ENCODE assay signal across 8 cellular contexts in genomic region chr1:185154912-185155513, GRCh38. TPM values are rescaled to one million over a fixed set of nuclear protein-coding genes. Genes with fewer than 3 reads are reported as not detected.
DNase-seq lines count a peak whose midpoint lies in the region; ATAC-seq, FAIRE-seq and TF ChIP-seq lines count a peak whose summit lies in the region.

No MANE protein-coding gene starts in this region.

- H3K9me3 ChIP-seq in HEK293 (ENCODE audit: control insufficient read depth, insufficient read depth, low read depth, low read length) (no peaks in the 10 kb centered on the region), GM12878 (replicated peaks; ENCODE audit: control insufficient read depth, insufficient read depth, low read length) (no peaks in the 10 kb centered on the region)

- TF ChIP-seq RAD21 in GM12878 (IDR thresholded peaks at IDR 0.05; ENCODE audit: insufficient read depth, low read depth, low read length) = no peak

- peaks cover 25 to 45% (median 29%) of the 10 kb centered on the region in 3 donors for H3K4me1 Mint-ChIP-seq in naive B cell

- no TSS peak for BruUV-seq in GM12878 (replicated peaks; lab: Mats Ljungman, UMichigan)

- no peak for DNase-seq in AG10803 (ENCODE audit: low read depth)
- DNase-seq in GM12878 (ENCODE audit: low read depth, low spot score) = no peak
- DNase-seq in naive B cell = no peak
- DNase-seq in NCI-H2196 treated with DMSO at 0.1 percent for 48 hours (lab: John Stamatoyannopoulos, UW; ENCODE audit: unreplicated experiment) = no peak
- DNase-seq in effector CD4-positive, alpha-beta T cell = no peak

- TF ChIP-seq CTCF in AG10803 (conservative IDR thresholded peaks at IDR 0.05; ENCODE audit: low read length) = no peak
- no peak for TF ChIP-seq CTCF in HEK293 (tag by site-specific recombination; IDR thresholded peaks at IDR 0.05)
- no peak for TF ChIP-seq CTCF in GM12878 (IDR thresholded peaks at IDR 0.05 in 2 of 3, conservative IDR thresholded peaks at IDR 0.05 in 1 of 3; ENCODE audit: control insufficient read depth in 2 of 3, extremely low read depth in 1 of 3, insufficient read depth in 1 of 3, low read depth in 3 of 3, low read length in 3 of 3)

- H3K27me3 ChIP-seq in GM12878 (replicated peaks in 1 of 2; ENCODE audit: control insufficient read depth in 2 of 2, insufficient read depth in 2 of 2, low read length in 1 of 2) = no peaks in the 10 kb centered on the region

- peak overlapping the region; percentile 87 for H3K9ac ChIP-seq in GM12878 (ENCODE audit: control insufficient read depth, insufficient read depth, low read length)

- H3K4me1 ChIP-seq in HEK293 (ENCODE audit: control insufficient read depth, insufficient read depth, low read length) = no peaks in the 10 kb centered on the region
- H3K4me1 ChIP-seq in GM12878 (ENCODE audit: control insufficient read depth, insufficient read depth, low read length) = peaks cover 11% of the 10 kb centered on the region; the same call in 1 of the 2 replicates

- H3K4me2 ChIP-seq in GM12878 (ENCODE audit: control insufficient read depth, insufficient read depth) = peak overlapping the region; percentile 92

- peak overlapping the region in 7 of 8 donors; percentile 92 to 100 (median 99) for H3K4me3 Mint-ChIP-seq in naive B cell

- WGBS in GM12878 (ENCODE audit: insufficient coverage, insufficient replicate concordance, low lambda C conversion rate, missing lambda C conversion rate) = 30% methylated on average over 2 of the region's 2 CpGs

- H3K79me2 ChIP-seq in GM12878 (ENCODE audit: control insufficient read depth, insufficient read depth, low read length) = peaks cover 24% of the 10 kb centered on the region

- in situ Hi-C loops in GM12878 (cut with MboI) = no loop called here

- intact Hi-C loops in GM12878 (cut with micrococcal nuclease; ENCODE audit: unreplicated experiment) = loop anchor here (5.0 kb wide), 3 partner anchors 108 to 398 kb away; partner anchors contain the start of genes IVNS1ABP and RNF2

- ATAC-seq in GM12878 (no peak), naive B cell (ENCODE audit: low read depth in 2 of 2) (no peak), GM19035 (IDR thresholded peaks at IDR 0.05; ENCODE audit: unreplicated experiment) (no peak)
- ATAC-seq in activated CD4-positive, CD25-positive, alpha-beta regulatory T cell treated with anti-CD3 and anti-CD28 coated beads, Interleukin-2, amount 50 U/mL, for 24 hours = no peak

- TF ChIP-seq EP300 in GM12878 (IDR thresholded peaks at IDR 0.05; ENCODE audit: borderline replicate concordance in 1 of 2, control insufficient read depth in 1 of 2, low read depth in 2 of 2, low read length in 2 of 2) = no peak

- no peaks in the 10 kb centered on the region for H3K27me3 Mint-ChIP-seq in naive B cell

- peak overlapping the region; percentile 99 to 100 (median 100) for H3K27ac Mint-ChIP-seq in naive B cell

- RAD21 ChIA-PET in GM12878 (lab: Charles Lee; ENCODE audit: unreplicated experiment) = interaction anchor here (5.6 kb wide), 1 partner anchor 13 kb away, joined by 65 read pairs; no protein-coding TSS in a partner anchor

- CTCF ChIA-PET in HEK293 (lab: Yijun Ruan, JAX) (interaction anchor here (1.3 kb wide), 1 partner anchor 15 kb away, joined by 5 read pairs; no protein-coding TSS in a partner anchor), GM12878 (lab: Yijun Ruan, JAX) (interaction anchor here (0.9 to 9.5 kb wide), 10 partner anchors 9 to 526 kb away, joined by 3 to 121 read pairs (median 4); no protein-coding TSS in a partner anchor)

- H3K4me3 ChIP-seq in AG10803 (ENCODE audit: low read length) (peak overlapping the region; percentile 24), HEK293 (ENCODE audit: low read depth, low read length) (peak overlapping the region; percentile 14), GM12878 (peak overlapping the region; percentile 43)

- H3K27ac ChIP-seq in HEK293 (ENCODE audit: extremely low read depth, low read depth, low read length) = no peak overlapping the region
- H3K27ac ChIP-seq in GM12878 (ENCODE audit: control insufficient read depth, insufficient read depth) = peak overlapping the region; percentile 94; the same call in 1 of the 2 replicates

- no peak for FAIRE-seq in GM12878 (lab: Jason Lieb, UNC)

- H3K36me3 ChIP-seq in HEK293 (ENCODE audit: control insufficient read depth in 2 of 2, insufficient read depth in 1 of 2, low read length in 2 of 2) = peaks cover 0 to 16% of the 10 kb centered on the region in 2 experiments; a peak in 1 of 3 replicates
- no peaks in the 10 kb centered on the region for H3K36me3 ChIP-seq in GM12878 (ENCODE audit: control insufficient read depth in 2 of 2, insufficient read depth in 2 of 2, low read length in 1 of 2)

- TF ChIP-seq POLR2A in GM12878 (IDR thresholded peaks at IDR 0.05; ENCODE audit: low read depth, low read length) = no peak

- POLR2A ChIA-PET in HEK293 (lab: Yijun Ruan, JAX) (interaction anchor here (0.5 kb wide), 1 partner anchor 110 kb away, joined by 3 read pairs; the partner anchor contains the start of gene RNF2), GM12878 (lab: Charles Lee) (interaction anchor here (0.5 to 1.4 kb wide), 3 partner anchors 13 to 58 kb away, joined by 3 to 4 read pairs (median 3); no protein-coding TSS in a partner anchor)

- peaks cover 0 to 8% of the 10 kb centered on the region in 2 donors for H3K36me3 Mint-ChIP-seq in naive B cell

- no peak overlapping the region for H2AFZ ChIP-seq in GM12878 (ENCODE audit: control insufficient read depth, low read depth, low read length)

- no peaks in the 10 kb centered on the region for H4K20me1 ChIP-seq in GM12878 (ENCODE audit: control insufficient read depth, insufficient read depth)

- no peaks in the 10 kb centered on the region for H3K9me3 Mint-ChIP-seq in naive B cell

- SMC1A ChIA-PET in GM12878 (lab: Charles Lee; ENCODE audit: uncharacterized antibody, unreplicated experiment) = interaction anchor here (0.9 to 2.0 kb wide), 3 partner anchors 15 to 399 kb away, joined by 3 to 19 read pairs (median 4); partner anchors contain the start of gene RNF2

TF ChIP-seq in HEK293, 187 proteins besides CTCF, POLR2A, EP300 and RAD21 (continues in another document):
- no peak for TF ChIP-seq ZNF654 (tag by site-specific recombination; IDR thresholded peaks at IDR 0.05; ENCODE audit: low read depth)

TF ChIP-seq in GM12878, 131 proteins besides CTCF, POLR2A, EP300 and RAD21 (continues in another document):
- TF ChIP-seq KDM1A (IDR thresholded peaks at IDR 0.05; ENCODE audit: borderline replicate concordance) = no peak

RNA-seq across cellular contexts. Expression of gene TRMT1L, which starts 1.7 kb away (rescaled TPM):
- total RNA-seq in GM12878 (2013; cell fraction: nucleolus; rRNA removed) = 23.5 and 25.1 TPM in 2 replicates
- 11.6 and 13.6 TPM in 2 replicates for total RNA-seq in GM12878 (2014; rRNA removed)
- total RNA-seq in GM12878 (2014; rRNA removed; fragmentation: Illumina TruSeq; extraction: Trizol) = 16.2 and 16.8 TPM in 2 replicates
- total RNA-seq in GM12878 (2021) = 17.7 and 18.2 TPM in 2 replicates
- polyA plus RNA-seq in GM12878 (2011; ENCODE audit: low read depth) = 3.6 TPM
- 35.2 and 46.9 TPM in 2 replicates for polyA plus RNA-seq in GM12878 (2011; rRNA removed)
- 17.3 and 22.0 TPM in 2 replicates for polyA plus RNA-seq in GM12878 (2011; cell fraction: cytosol; rRNA removed)
- polyA plus RNA-seq in GM12878 (2011; cell fraction: nucleus; rRNA removed) = 11.6 and 15.5 TPM in 2 replicates
- polyA plus RNA-seq in GM12878 (2012) = 6.4 and 11.5 TPM in 2 replicates
- 22.5 and 27.2 TPM in 2 replicates for polyA plus RNA-seq in GM12878 (2014; fragmentation: Illumina TruSeq; extraction: Trizol)
- 1 to 10 TPM; 3.5 to 4.1 TPM for polyA plus RNA-seq in GM12878 (2014; fragmentation: Nextera tagmentation; extraction: Ambion mirVana)
- polyA plus RNA-seq in GM12878 (2014; rRNA removed) = 11.2 and 12.3 TPM in 2 replicates
- 10 to 100 TPM; 21.5 to 22.2 TPM for polyA plus RNA-seq in GM12878 (2016; fragmentation: Nextera tagmentation; extraction: Ambion mirVana)
- 42.5 and 52.5 TPM in 2 replicates for polyA minus RNA-seq in GM12878 (2011; rRNA and poly(A)+ RNA removed)
- polyA minus RNA-seq in GM12878 (2011; cell fraction: cytosol; rRNA and poly(A)+ RNA removed) = 15.1 and 22.7 TPM in 2 replicates
- polyA minus RNA-seq in GM12878 (2011; cell fraction: nucleus; rRNA and poly(A)+ RNA removed) = 7.6 and 9.3 TPM in 2 replicates
- 10 to 100 TPM; 15.6 to 31.8 (median 22.9) TPM for polyA plus RNA-seq in naive B cell (ENCODE audit: low read depth in 6 of 6)

RNA-seq across cellular contexts. Expression of gene SWT1, which starts 2.0 kb away (rescaled TPM):
- 15.2 and 16.1 TPM in 2 replicates for total RNA-seq in GM12878 (2013; cell fraction: nucleolus; rRNA removed)
- total RNA-seq in GM12878 (2014; rRNA removed) (2.5 and 2.9 TPM in 2 replicates), GM12878 (2014; rRNA removed; fragmentation: Illumina TruSeq; extraction: Trizol) (3.8 and 4.0 TPM in 2 replicates), GM12878 (2021) (2.9 and 4.2 TPM in 2 replicates)
- polyA plus RNA-seq in GM12878 (2011; ENCODE audit: low read depth) = 0.76 TPM
- polyA plus RNA-seq in GM12878 (2011; rRNA removed) (4.0 and 6.6 TPM in 2 replicates), GM12878 (2014; fragmentation: Illumina TruSeq; extraction: Trizol) (3.2 and 4.4 TPM in 2 replicates), GM12878 (2014; fragmentation: Nextera tagmentation; extraction: Ambion mirVana) (1 to 10 TPM; 1.0 to 1.4 TPM), GM12878 (2014; rRNA removed) (1.3 and 1.7 TPM in 2 replicates), GM12878 (2016; fragmentation: Nextera tagmentation; extraction: Ambion mirVana) (1 to 10 TPM; 1.9 to 2.8 TPM), naive B cell (ENCODE audit: low read depth in 6 of 6) (1 to 10 TPM; 4.0 to 6.8 (median 5.3) TPM)
- 1.2 and 1.6 TPM in 2 replicates for polyA plus RNA-seq in GM12878 (2011; cell fraction: cytosol; rRNA removed)
- polyA plus RNA-seq in GM12878 (2011; cell fraction: nucleus; rRNA removed) = 2.7 and 2.8 TPM in 2 replicates
- 1.5 and 1.7 TPM in 2 replicates for polyA plus RNA-seq in GM12878 (2012)
- polyA minus RNA-seq in GM12878 (2011; rRNA and poly(A)+ RNA removed) = 2.1 and 2.6 TPM in 2 replicates
- 1.3 and 1.7 TPM in 2 replicates for polyA minus RNA-seq in GM12878 (2011; cell fraction: cytosol; rRNA and poly(A)+ RNA removed)
- 2.1 and 2.6 TPM in 2 replicates for polyA minus RNA-seq in GM12878 (2011; cell fraction: nucleus; rRNA and poly(A)+ RNA removed)
